In the genomic region with DNA sequence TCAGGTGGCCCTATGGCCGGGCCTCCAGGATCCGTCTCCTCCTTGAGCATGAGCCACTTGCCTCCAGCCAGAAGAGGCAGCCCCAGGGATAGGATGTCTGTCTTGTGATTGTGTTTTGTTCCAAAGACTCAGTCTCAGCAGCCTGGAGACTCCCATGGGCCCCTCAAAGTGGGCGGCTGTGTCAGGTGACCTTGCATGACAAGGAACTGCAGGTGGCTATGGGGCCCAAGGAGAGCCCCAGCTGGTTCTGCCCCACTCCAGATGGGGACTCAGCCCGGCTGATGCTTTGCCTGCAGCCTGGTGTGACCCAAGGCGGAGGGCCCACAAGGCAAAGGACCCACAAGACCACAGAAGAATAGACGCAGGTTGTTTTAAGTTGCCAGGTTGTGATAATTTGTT, we compare ENCODE assay signal across 31 cellular contexts.
"Had no signal": no experiment of that assay in that cellular context is flagged by ENCODE, and none has a peak within 500 bp of the region (broad histone marks: within the 10 kb centered on the region; RNA-seq: fewer than 3 reads in every experiment).

No MANE protein-coding gene starts in this region.

- H3K4me3 ChIP-seq: MG63, SJCRH30, SK-N-MC had no signal

- H3K4me1 Mint-ChIP-seq: activated CD4-positive, alpha-beta memory T cell treated with anti-CD3 and anti-CD28 coated beads, Interleukin-2, amount 10 ng/mL, durations not matched to agents 7 days and 5 days; activated CD8-positive, alpha-beta memory T cell treated with anti-CD3 and anti-CD28 coated beads, Interleukin-2, amount 10 ng/mL, durations not matched to agents 7 days and 5 days; activated naive CD4-positive, alpha-beta T cell treated with anti-CD3 and anti-CD28 coated beads, Interleukin-2, amount 10 ng/mL, durations not matched to agents 7 days and 5 days; central memory CD8-positive, alpha-beta T cell had no signal

- H3K9me3 ChIP-seq: MG63, SJCRH30 had no signal

- DNase-seq: activated CD4-positive, alpha-beta memory T cell treated with anti-CD3 and anti-CD28 coated beads, Interleukin-2, amount 10 ng/mL, durations not matched to agents 7 days and 5 days; activated CD4-positive, alpha-beta T cell treated with anti-CD3 and anti-CD28 coated beads for 1 hour; activated CD4-positive, alpha-beta T cell treated with anti-CD3 and anti-CD28 coated beads for 48 hours; activated CD4-positive, CD25-positive, alpha-beta regulatory T cell; activated CD8-positive, alpha-beta memory T cell treated with anti-CD3 and anti-CD28 coated beads for 24 hours; activated CD8-positive, alpha-beta memory T cell treated with anti-CD3 and anti-CD28 coated beads, Interleukin-2, amount 10 ng/mL, durations not matched to agents 7 days and 5 days; activated CD8-positive, alpha-beta memory T cell treated with anti-CD3 and anti-CD28 coated beads, Interleukin-2, amount 50 U/mL, for 48 hours; activated effector memory CD4-positive, alpha-beta T cell treated with Interleukin-2 at 50 U/mL for 16 hours; activated naive CD4-positive, alpha-beta T cell treated with anti-CD3 and anti-CD28 coated beads, Interleukin-2, amount 10 ng/mL, durations not matched to agents 7 days and 5 days; activated T-cell treated with anti-CD3 and anti-CD28 coated beads, Interleukin-2, amount 50 U/mL, for 48 hours; amniotic stem cell; brain microvascular endothelial cell; Kasumi-1; KG1; MG63; NCI-H1048; NCI-H1105 treated with DMSO at 0.1 percent for 48 hours; NCI-H1436; NCI-H1694; NCI-H1930; NCI-H2081 treated with DMSO at 0.1 percent for 48 hours; NCI-H345; NCI-H524 treated with DMSO at 0.1 percent for 48 hours; SHP77; SJCRH30; T1000; WERI-Rb-1 had no signal

- H3K4me1 ChIP-seq: SJCRH30 had no signal

- H3K27ac Mint-ChIP-seq: activated CD4-positive, alpha-beta memory T cell treated with anti-CD3 and anti-CD28 coated beads, Interleukin-2, amount 10 ng/mL, durations not matched to agents 7 days and 5 days; activated CD8-positive, alpha-beta memory T cell treated with anti-CD3 and anti-CD28 coated beads, Interleukin-2, amount 10 ng/mL, durations not matched to agents 7 days and 5 days; activated naive CD4-positive, alpha-beta T cell treated with anti-CD3 and anti-CD28 coated beads, Interleukin-2, amount 10 ng/mL, durations not matched to agents 7 days and 5 days; activated naive CD8-positive, alpha-beta T cell had no signal

- ATAC-seq: activated CD8-positive, alpha-beta memory T cell treated with anti-CD3 and anti-CD28 coated beads, Interleukin-2, amount 10 ng/mL, durations not matched to agents 7 days and 5 days; Panc1 had no signal

- H3K36me3 Mint-ChIP-seq: activated CD8-positive, alpha-beta memory T cell treated with anti-CD3 and anti-CD28 coated beads, Interleukin-2, amount 10 ng/mL, durations not matched to agents 7 days and 5 days; activated naive CD4-positive, alpha-beta T cell treated with anti-CD3 and anti-CD28 coated beads, Interleukin-2, amount 10 ng/mL, durations not matched to agents 7 days and 5 days; activated naive CD8-positive, alpha-beta T cell had no signal

- H3K36me3 ChIP-seq: brain microvascular endothelial cell, MG63, SJCRH30, WERI-Rb-1 had no signal

- H3K4me3 Mint-ChIP-seq: activated CD4-positive, alpha-beta memory T cell treated with anti-CD3 and anti-CD28 coated beads, Interleukin-2, amount 10 ng/mL, durations not matched to agents 7 days and 5 days; activated CD8-positive, alpha-beta memory T cell treated with anti-CD3 and anti-CD28 coated beads, Interleukin-2, amount 10 ng/mL, durations not matched to agents 7 days and 5 days; activated naive CD4-positive, alpha-beta T cell treated with anti-CD3 and anti-CD28 coated beads, Interleukin-2, amount 10 ng/mL, durations not matched to agents 7 days and 5 days; activated naive CD8-positive, alpha-beta T cell; central memory CD8-positive, alpha-beta T cell had no signal

- H3K27me3 Mint-ChIP-seq: activated CD4-positive, alpha-beta memory T cell treated with anti-CD3 and anti-CD28 coated beads, Interleukin-2, amount 10 ng/mL, durations not matched to agents 7 days and 5 days; activated CD8-positive, alpha-beta memory T cell treated with anti-CD3 and anti-CD28 coated beads, Interleukin-2, amount 10 ng/mL, durations not matched to agents 7 days and 5 days had no signal

- H3K27me3 ChIP-seq: brain microvascular endothelial cell, SJCRH30 had no signal

- H3K9me3 Mint-ChIP-seq: activated CD4-positive, alpha-beta memory T cell treated with anti-CD3 and anti-CD28 coated beads, Interleukin-2, amount 10 ng/mL, durations not matched to agents 7 days and 5 days; activated naive CD4-positive, alpha-beta T cell treated with anti-CD3 and anti-CD28 coated beads, Interleukin-2, amount 10 ng/mL, durations not matched to agents 7 days and 5 days; central memory CD8-positive, alpha-beta T cell had no signal

- H3K27ac ChIP-seq: brain microvascular endothelial cell, SJCRH30, SK-N-MC, WERI-Rb-1 had no signal
